In genomic region chr11:111269146-111269868, GRCh38 we compare ENCODE assay signal across 17 cellular contexts.
DNase-seq lines count a peak whose midpoint lies in the region; FAIRE-seq and TF ChIP-seq lines count a peak whose summit lies in the region.
"Had no signal": no experiment of that assay in that cellular context is flagged by ENCODE, and none has a peak within 500 bp of the region (broad histone marks: within the 10 kb centered on the region; RNA-seq: fewer than 3 reads in every experiment).

No MANE protein-coding gene starts in this region.

- no peak overlapping the region for H3K4me3 ChIP-seq in astrocyte of the spinal cord (ENCODE audit: low read depth, low read length)
- H3K4me3 ChIP-seq: gastroesophageal sphincter had no signal

- in situ Hi-C loops in astrocyte of the spinal cord (cut with HindIII; ENCODE audit: low sequenced_read_pairs): no loop called here

- TF ChIP-seq CTCF in astrocyte of the spinal cord (IDR thresholded peaks at IDR 0.05; ENCODE audit: low read depth, low read length): no peak

- FAIRE-seq in HTR-8/SVneo (lab: Jason Lieb, UNC): no peak

- DNase-seq in NCI-H1694 (lab: John Stamatoyannopoulos, UW) (peak; percentile 1), astrocyte of the spinal cord (ENCODE audit: low read depth, low spot score) (peak; percentile 18), globus pallidus (ENCODE audit: low spot score) (peak; percentile 82), retina (peak; percentile 25), HTR-8/SVneo (ENCODE audit: insufficient read length, low spot score) (no peak), KG1 (lab: John Stamatoyannopoulos, UW) (no peak), NCI-H2107 treated with DMSO at 0.1 percent for 48 hours (lab: John Stamatoyannopoulos, UW; ENCODE audit: unreplicated experiment) (no peak)
- no peak for DNase-seq in stimulated activated CD8-positive, alpha-beta memory T cell treated with anti-CD3 and anti-CD28 coated beads, Interleukin-4, amount 100 ng/mL, for 48 hours
- DNase-seq: activated CD4-positive, alpha-beta T cell treated with anti-CD3 and anti-CD28 coated beads for 4 hours; activated effector memory CD4-positive, alpha-beta T cell treated with Interleukin-2 at 50 U/mL for 16 hours; amniotic stem cell; Calu3; HCEC 1CT; left ventricle myocardium superior; RPMI8226; stimulated activated CD4-positive, alpha-beta T cell treated with anti-CD3 and anti-CD28 coated beads, Interleukin-4, amount 100 ng/mL, for 1 hour had no signal

Comparison
In these comparisons a context has a peak if more than half of its experiments do, and no peak if none do; other contexts are left out.
1. DNase-seq: peak in NCI-H1694 (single experiment), astrocyte of the spinal cord (single experiment), globus pallidus (single experiment) and retina (single experiment); none in HTR-8/SVneo (single experiment), KG1 (single experiment), NCI-H2107 treated with DMSO at 0.1 percent for 48 hours (single experiment) and stimulated activated CD8-positive, alpha-beta memory T cell treated with anti-CD3 and anti-CD28 coated beads, Interleukin-4, amount 100 ng/mL, for 48 hours (single experiment).